Comparison of ENCODE assay signal across 23 cellular contexts in genomic region chr20:58438970-58439808, GRCh38. TPM values are rescaled to one million over a fixed set of nuclear protein-coding genes. Genes with fewer than 3 reads are reported as not detected.
DNase-seq lines count a peak whose midpoint lies in the region; ATAC-seq, FAIRE-seq and TF ChIP-seq lines count a peak whose summit lies in the region.
"Had no signal": no experiment of that assay in that cellular context is flagged by ENCODE, and none has a peak within 500 bp of the region (broad histone marks: within the 10 kb centered on the region; RNA-seq: fewer than 3 reads in every experiment).

No MANE protein-coding gene starts in this region.

- peaks cover 41% of the 10 kb centered on the region for H3K79me2 ChIP-seq in HepG2 (ENCODE audit: insufficient read depth, low read length)

- no peaks in the 10 kb centered on the region for H3K27me3 Mint-ChIP-seq in activated CD8-positive, alpha-beta T cell treated with anti-CD3 and anti-CD28 coated beads for 36 hours
- H3K27me3 Mint-ChIP-seq in activated CD8-positive, alpha-beta T cell treated with anti-CD3 and anti-CD28 coated beads, Interleukin-2, amount 10 ng/mL, durations not matched to agents 7 days and 5 days (ENCODE audit: low read depth): no peaks in the 10 kb centered on the region
- no peaks in the 10 kb centered on the region for H3K27me3 Mint-ChIP-seq in stimulated activated naive B cell treated with anti-CD40 and anti-IgM and Interleukin-4, amounts not matched to agents 10 μg/mL and 1 μg/mL and 100 μg/mL, for 72 hours
- H3K27me3 Mint-ChIP-seq in CD4-positive, alpha-beta T cell: no peaks in the 10 kb centered on the region
- H3K27me3 Mint-ChIP-seq: activated T-helper 17 cell treated with anti-CD3 and anti-CD28 coated beads, Interleukin-2, amount 50 U/mL, for 72 hours; CD8-positive, alpha-beta memory T cell had no signal

- peaks cover 20 to 57% of the 10 kb centered on the region in 2 experiments for H3K36me3 ChIP-seq in HepG2 (replicated peaks in 1 of 2; ENCODE audit: control insufficient read depth in 1 of 2, insufficient read depth in 2 of 2, low read length in 2 of 2)
- H3K36me3 ChIP-seq: ovary had no signal

- TF ChIP-seq RAD21 in HepG2 (CRISPR knock-in tag; IDR thresholded peaks at IDR 0.05): no peak

- no peak for TF ChIP-seq POLR2A in HepG2 (IDR thresholded peaks at IDR 0.05; ENCODE audit: insufficient read depth in 1 of 2, low read depth in 2 of 2, low read length in 2 of 2)

- whole genome bisulfite sequencing in HepG2 (ENCODE audit: low lambda C conversion rate): 99% methylated on average over 5 of the region's 5 CpGs

- no peak overlapping the region for H2AFZ ChIP-seq in HepG2 (ENCODE audit: low read length)

- TF ChIP-seq CTCF in activated CD8-positive, alpha-beta T cell treated with anti-CD3 and anti-CD28 coated beads for 36 hours (IDR thresholded peaks at IDR 0.05): no peak
- TF ChIP-seq CTCF in HepG2 (CRISPR knock-in tag; IDR thresholded peaks at IDR 0.05) (no peak), omental fat pad (IDR thresholded peaks at IDR 0.05) (no peak)
- no peak for TF ChIP-seq CTCF in CD4-positive, alpha-beta T cell (IDR thresholded peaks at IDR 0.05)

- H3K9me3 ChIP-seq in HepG2 (ENCODE audit: low read length): no peaks in the 10 kb centered on the region
- no peaks in the 10 kb centered on the region for H3K9me3 ChIP-seq in CD4-positive, alpha-beta T cell (ENCODE audit: control insufficient read depth, low read length)
- H3K9me3 ChIP-seq: ovary, tibial nerve had no signal

- FAIRE-seq in HepG2 (lab: Jason Lieb, UNC): no peak
- FAIRE-seq: GM19239, kidney, small intestine had no signal

- H4K20me1 ChIP-seq in HepG2 (ENCODE audit: insufficient read depth, low read length): peaks cover 9% of the 10 kb centered on the region; the same call in 1 of the 2 replicates

- no peak overlapping the region for H3K9ac ChIP-seq in HepG2 (ENCODE audit: insufficient read depth, low read depth, low read length)

- POLR2A ChIA-PET in activated CD8-positive, alpha-beta T cell treated with anti-CD3 and anti-CD28 coated beads for 36 hours (lab: Charles Lee): interaction anchor here (0.6 to 1.6 kb wide), 2 partner anchors 50 to 67 kb away, joined by 3 read pairs; no protein-coding TSS in a partner anchor
- POLR2A ChIA-PET in activated CD8-positive, alpha-beta T cell treated with anti-CD3 and anti-CD28 coated beads, Interleukin-2, amount 10 ng/mL, durations not matched to agents 7 days and 5 days (lab: Charles Lee): no interaction called here
- POLR2A ChIA-PET in HepG2 (lab: Yijun Ruan, JAX): no interaction called here
- POLR2A ChIA-PET in CD4-positive, alpha-beta T cell (lab: Charles Lee): interaction anchor here (1.1 kb wide), 1 partner anchor 50 kb away, joined by 4 read pairs; the partner anchor contains the start of gene VAPB

- CTCF ChIA-PET in activated CD8-positive, alpha-beta T cell treated with anti-CD3 and anti-CD28 coated beads for 36 hours (lab: Charles Lee): interaction anchor here (1.0 kb wide), 1 partner anchor 16 kb away, joined by 3 read pairs; no protein-coding TSS in a partner anchor
- CTCF ChIA-PET in activated CD8-positive, alpha-beta T cell treated with anti-CD3 and anti-CD28 coated beads, Interleukin-2, amount 10 ng/mL, durations not matched to agents 7 days and 5 days (lab: Charles Lee): interaction anchor here (1.2 kb wide), 1 partner anchor 204 kb away, joined by 3 read pairs; no protein-coding TSS in a partner anchor
- CTCF ChIA-PET in HepG2 (lab: Yijun Ruan, JAX; ENCODE audit: low intra/inter-chr PET ratio, low total read pairs): no interaction called here
- CTCF ChIA-PET in CD4-positive, alpha-beta T cell (lab: Charles Lee): no interaction called here

- H3K4me3 ChIP-seq in HepG2 (replicated peaks in 1 of 3; ENCODE audit: insufficient read depth in 1 of 3, low read depth in 2 of 3, low read length in 3 of 3): no peak overlapping the region
- H3K4me3 ChIP-seq: ovary, tibial nerve had no signal

- H3K36me3 Mint-ChIP-seq in activated CD8-positive, alpha-beta T cell treated with anti-CD3 and anti-CD28 coated beads for 36 hours (ENCODE audit: low read depth): peaks cover 38% of the 10 kb centered on the region
- H3K36me3 Mint-ChIP-seq in activated CD8-positive, alpha-beta T cell treated with anti-CD3 and anti-CD28 coated beads, Interleukin-2, amount 10 ng/mL, durations not matched to agents 7 days and 5 days (ENCODE audit: low read depth): peaks cover 40% of the 10 kb centered on the region
- H3K36me3 Mint-ChIP-seq in stimulated activated naive B cell treated with anti-CD40 and anti-IgM and Interleukin-4, amounts not matched to agents 10 μg/mL and 1 μg/mL and 100 μg/mL, for 72 hours: peaks cover 31 to 59% of the 10 kb centered on the region in 2 donors
- peaks cover 85% of the 10 kb centered on the region for H3K36me3 Mint-ChIP-seq in CD4-positive, alpha-beta T cell (ENCODE audit: low read depth)

- H3K4me1 Mint-ChIP-seq in activated CD8-positive, alpha-beta T cell treated with anti-CD3 and anti-CD28 coated beads for 36 hours (ENCODE audit: low read depth): peaks cover 45% of the 10 kb centered on the region
- peaks cover 18% of the 10 kb centered on the region for H3K4me1 Mint-ChIP-seq in activated CD8-positive, alpha-beta T cell treated with anti-CD3 and anti-CD28 coated beads, Interleukin-2, amount 10 ng/mL, durations not matched to agents 7 days and 5 days (ENCODE audit: low read depth)
- H3K4me1 Mint-ChIP-seq in stimulated activated naive B cell treated with anti-CD40 and anti-IgM and Interleukin-4, amounts not matched to agents 10 μg/mL and 1 μg/mL and 100 μg/mL, for 72 hours: peaks cover 27 to 44% of the 10 kb centered on the region in 2 donors
- peaks cover 19% of the 10 kb centered on the region for H3K4me1 Mint-ChIP-seq in CD4-positive, alpha-beta T cell (ENCODE audit: low read depth)

- no peak overlapping the region for H3K4me2 ChIP-seq in HepG2 (ENCODE audit: low read depth, low read length)

- ATAC-seq in activated CD8-positive, alpha-beta T cell treated with anti-CD3 and anti-CD28 coated beads for 36 hours: no peak
- no peak for ATAC-seq in activated CD8-positive, alpha-beta T cell treated with anti-CD3 and anti-CD28 coated beads, Interleukin-2, amount 10 ng/mL, durations not matched to agents 7 days and 5 days
- ATAC-seq in HepG2 (no peak), omental fat pad (ENCODE audit: low FRiP score) (no peak)
- peak; percentile 60 to 80 for ATAC-seq in stimulated activated naive B cell treated with anti-CD40 and anti-IgM and Interleukin-4, amounts not matched to agents 10 μg/mL and 1 μg/mL and 100 μg/mL, for 72 hours (replicated peaks)
- ATAC-seq in CD4-positive, alpha-beta T cell (ENCODE audit: poor library complexity): no peak
- ATAC-seq: activated T-helper 17 cell treated with anti-CD3 and anti-CD28 coated beads, Interleukin-2, amount 50 U/mL, for 72 hours had no signal

- no peaks in the 10 kb centered on the region for H3K27me3 ChIP-seq in HepG2 (ENCODE audit: control insufficient read depth in 1 of 2, insufficient read depth in 2 of 2, low read length in 2 of 2)
- no peaks in the 10 kb centered on the region for H3K27me3 ChIP-seq in CD4-positive, alpha-beta T cell (ENCODE audit: control insufficient read depth, insufficient read depth, low read length)
- H3K27me3 ChIP-seq: ovary, tibial nerve had no signal

- intact Hi-C loops in activated CD8-positive, alpha-beta T cell treated with anti-CD3 and anti-CD28 coated beads for 36 hours (cut with micrococcal nuclease): no loop called here
- intact Hi-C loops in HepG2 (cut with micrococcal nuclease; ENCODE audit: unreplicated experiment): loop anchor here (5.0 kb wide), 1 partner anchor 52 kb away; the partner anchor contains the start of gene VAPB
- intact Hi-C loops in CD4-positive, alpha-beta T cell (cut with DNase I, micrococcal nuclease): no loop called here

- peaks cover 28% of the 10 kb centered on the region for H3K4me1 ChIP-seq in HepG2 (ENCODE audit: insufficient read depth, low read length)

- H3K27ac Mint-ChIP-seq in activated CD8-positive, alpha-beta T cell treated with anti-CD3 and anti-CD28 coated beads for 36 hours: peak overlapping the region; percentile 18
- H3K27ac Mint-ChIP-seq in activated CD8-positive, alpha-beta T cell treated with anti-CD3 and anti-CD28 coated beads, Interleukin-2, amount 10 ng/mL, durations not matched to agents 7 days and 5 days: no peak overlapping the region
- H3K27ac Mint-ChIP-seq in stimulated activated naive B cell treated with anti-CD40 and anti-IgM and Interleukin-4, amounts not matched to agents 10 μg/mL and 1 μg/mL and 100 μg/mL, for 72 hours: peak overlapping the region; percentile 73
- no peak overlapping the region for H3K27ac Mint-ChIP-seq in CD4-positive, alpha-beta T cell

- H3K4me3 Mint-ChIP-seq in activated CD8-positive, alpha-beta T cell treated with anti-CD3 and anti-CD28 coated beads for 36 hours: no peak overlapping the region
- H3K4me3 Mint-ChIP-seq in activated CD8-positive, alpha-beta T cell treated with anti-CD3 and anti-CD28 coated beads, Interleukin-2, amount 10 ng/mL, durations not matched to agents 7 days and 5 days: no peak overlapping the region
- H3K4me3 Mint-ChIP-seq in stimulated activated naive B cell treated with anti-CD40 and anti-IgM and Interleukin-4, amounts not matched to agents 10 μg/mL and 1 μg/mL and 100 μg/mL, for 72 hours: no peak overlapping the region
- no peak overlapping the region for H3K4me3 Mint-ChIP-seq in CD4-positive, alpha-beta T cell
- H3K4me3 Mint-ChIP-seq: activated T-helper 17 cell treated with anti-CD3 and anti-CD28 coated beads, Interleukin-2, amount 50 U/mL, for 72 hours; CD8-positive, alpha-beta memory T cell had no signal

- no peaks in the 10 kb centered on the region for H3K9me3 Mint-ChIP-seq in activated CD8-positive, alpha-beta T cell treated with anti-CD3 and anti-CD28 coated beads for 36 hours
- no peaks in the 10 kb centered on the region for H3K9me3 Mint-ChIP-seq in activated CD8-positive, alpha-beta T cell treated with anti-CD3 and anti-CD28 coated beads, Interleukin-2, amount 10 ng/mL, durations not matched to agents 7 days and 5 days (ENCODE audit: insufficient read depth)
- H3K9me3 Mint-ChIP-seq in stimulated activated naive B cell treated with anti-CD40 and anti-IgM and Interleukin-4, amounts not matched to agents 10 μg/mL and 1 μg/mL and 100 μg/mL, for 72 hours: no peaks in the 10 kb centered on the region
- no peaks in the 10 kb centered on the region for H3K9me3 Mint-ChIP-seq in CD4-positive, alpha-beta T cell
- H3K9me3 Mint-ChIP-seq: activated T-helper 17 cell treated with anti-CD3 and anti-CD28 coated beads, Interleukin-2, amount 50 U/mL, for 72 hours; CD8-positive, alpha-beta memory T cell had no signal

- peak; percentile 4 for DNase-seq in activated CD8-positive, alpha-beta T cell treated with anti-CD3 and anti-CD28 coated beads for 36 hours
- DNase-seq in activated CD8-positive, alpha-beta T cell treated with anti-CD3 and anti-CD28 coated beads, Interleukin-2, amount 10 ng/mL, durations not matched to agents 7 days and 5 days: no peak
- DNase-seq in SK-MEL-5 (ENCODE audit: low read depth, low spot score) (peak; percentile 43), HepG2 (ENCODE audit: low spot score) (no peak), amniotic stem cell (lab: John Stamatoyannopoulos, UW) (no peak), omental fat pad (ENCODE audit: low spot score) (no peak)
- DNase-seq in stimulated activated naive B cell treated with anti-CD40 and anti-IgM and Interleukin-4, amounts not matched to agents 10 μg/mL and 1 μg/mL and 100 μg/mL, for 72 hours: no peak
- no peak for DNase-seq in CD4-positive, alpha-beta T cell
- DNase-seq: activated CD4-positive, alpha-beta T cell treated with anti-CD3 and anti-CD28 coated beads, Interleukin-2, amount 50 U/mL, for 48 hours; amygdala; CD8-positive, alpha-beta memory T cell; cerebellar nuclear complex; effector memory CD4-positive, alpha-beta T cell; kidney; MM.1S; NCI-H187; NCI-H446; NK-92 treated with Interleukin-12 subunit alpha and Interleukin-12 subunit beta, amount 100 ng/mL, for 24 hours; ovary; small intestine had no signal

- in situ Hi-C loops in SK-MEL-5 (cut with HindIII; ENCODE audit: low pct_unique_long_range_greater_than_20kb, low sequenced_read_pairs) (loop anchor here (25.0 kb wide), 1 partner anchor 202 kb away; the partner anchor contains the start of gene ANKRD60), HepG2 (cut with HindIII; ENCODE audit: extremely low pct_ligation_motif_present, low pct_unique_long_range_greater_than_20kb) (no loop called here)

- no TSS peak for BruUV-seq in HepG2 (replicated peaks; lab: Mats Ljungman, UMichigan)

- TF ChIP-seq EP300 in HepG2 (IDR thresholded peaks at IDR 0.05; ENCODE audit: low read depth in 2 of 2, low read length in 2 of 2) (no peak), HepG2 (CRISPR knock-in tag; IDR thresholded peaks at IDR 0.05; ENCODE audit: borderline replicate concordance) (no peak)

- no peak overlapping the region for H3K27ac ChIP-seq in HepG2 (ENCODE audit: extremely low read length, insufficient read depth, low read length)
- no peak overlapping the region for H3K27ac ChIP-seq in CD4-positive, alpha-beta T cell (ENCODE audit: low read depth, low read length)
- H3K27ac ChIP-seq: ovary, tibial nerve had no signal

RNA-seq across cellular contexts. Expression of gene VAPB, which starts 50.2 kb away (rescaled TPM):
- total RNA-seq in activated CD8-positive, alpha-beta T cell treated with anti-CD3 and anti-CD28 coated beads for 36 hours: 10 to 100 TPM; 46.3 to 46.8 TPM
- 10 to 100 TPM; 34.5 to 36.8 TPM for total RNA-seq in activated CD8-positive, alpha-beta T cell treated with anti-CD3 and anti-CD28 coated beads, Interleukin-2, amount 10 ng/mL, durations not matched to agents 7 days and 5 days
- 26.7 and 27.8 TPM in 2 replicates for total RNA-seq in SK-MEL-5 (2014; rRNA removed; shearing (Covaris generic))
- 54.7 and 65.4 TPM in 2 replicates for polyA plus RNA-seq in SK-MEL-5 (2015; cell fraction: cytosol; rRNA removed)
- 26.0 and 34.2 TPM in 2 replicates for polyA plus RNA-seq in SK-MEL-5 (2015; cell fraction: nucleus; rRNA removed)
- total RNA-seq in HepG2 (2016; rRNA removed; fragmentation: Illumina TruSeq; extraction: Trizol): 18.6 and 39.5 TPM in 2 replicates
- 8.4 and 10.3 TPM in 2 replicates for total RNA-seq in HepG2 (2016; cell fraction: cytosol; rRNA removed; fragmentation: Illumina TruSeq; extraction: Trizol; ENCODE audit: low read depth)
- total RNA-seq in HepG2 (2016; cell fraction: insoluble cytoplasmic fraction; rRNA removed; fragmentation: Illumina TruSeq; extraction: Trizol): 17.8 and 34.8 TPM in 2 replicates
- 22.3 and 22.4 TPM in 2 replicates for total RNA-seq in HepG2 (2016; cell fraction: membrane; rRNA removed; fragmentation: Illumina TruSeq; extraction: Trizol)
- total RNA-seq in HepG2 (2016; cell fraction: nucleus; rRNA removed; fragmentation: Illumina TruSeq; extraction: Trizol): 26.5 and 27.8 TPM in 2 replicates
- 40.5 and 48.5 TPM in 2 replicates for polyA plus RNA-seq in HepG2 (2011; rRNA removed)
- polyA plus RNA-seq in HepG2 (2011; cell fraction: cytosol; rRNA removed): 28.8 and 43.5 TPM in 2 replicates
- polyA plus RNA-seq in HepG2 (2011; cell fraction: nucleus; rRNA removed): 25.8 and 29.7 TPM in 2 replicates
- 65.3 and 69.0 TPM in 2 replicates for polyA plus RNA-seq in HepG2 (2012)
- polyA plus RNA-seq in HepG2 (2016; cell fraction: cytosol; fragmentation: Illumina TruSeq; extraction: Trizol; ENCODE audit: low read depth): 10.2 and 12.1 TPM in 2 replicates
- polyA plus RNA-seq in HepG2 (2016; cell fraction: insoluble cytoplasmic fraction; fragmentation: Illumina TruSeq; extraction: Trizol; ENCODE audit: low read depth): 58.7 and 72.2 TPM in 2 replicates
- polyA plus RNA-seq in HepG2 (2016; cell fraction: membrane; fragmentation: Illumina TruSeq; extraction: Trizol; ENCODE audit: low read depth): 23.4 and 25.9 TPM in 2 replicates
- polyA plus RNA-seq in HepG2 (2016; cell fraction: nucleus; fragmentation: Illumina TruSeq; extraction: Trizol; ENCODE audit: insufficient read depth, low read depth): 58.8 and 66.1 TPM in 2 replicates
- polyA minus RNA-seq in HepG2 (2011; rRNA and poly(A)+ RNA removed; ENCODE audit: low replicate concordance): 31.5 and 42.0 TPM in 2 replicates
- polyA minus RNA-seq in HepG2 (2011; cell fraction: cytosol; rRNA and poly(A)+ RNA removed): 26.7 and 39.2 TPM in 2 replicates
- polyA minus RNA-seq in HepG2 (2011; cell fraction: nucleus; rRNA and poly(A)+ RNA removed): 50.6 and 58.1 TPM in 2 replicates
- 10 to 100 TPM; 25.2 to 29.4 TPM for total RNA-seq in CD4-positive, alpha-beta T cell
- 10 to 100 TPM; 21.4 to 26.8 (median 23.6) TPM for total RNA-seq in omental fat pad

Comparison
In these comparisons a context has a peak if more than half of its experiments do, and no peak if none do; other contexts are left out.
1. DNase-seq: peak in activated CD8-positive, alpha-beta T cell treated with anti-CD3 and anti-CD28 coated beads for 36 hours (single experiment) and SK-MEL-5 (single experiment); none in activated CD8-positive, alpha-beta T cell treated with anti-CD3 and anti-CD28 coated beads, Interleukin-2, amount 10 ng/mL, durations not matched to agents 7 days and 5 days (single experiment), HepG2 (single experiment), stimulated activated naive B cell treated with anti-CD40 and anti-IgM and Interleukin-4, amounts not matched to agents 10 μg/mL and 1 μg/mL and 100 μg/mL, for 72 hours (single experiment), CD4-positive, alpha-beta T cell (0 of 10), amniotic stem cell (single experiment) and omental fat pad (single experiment).
2. H3K27ac Mint-ChIP-seq: peak in activated CD8-positive, alpha-beta T cell treated with anti-CD3 and anti-CD28 coated beads for 36 hours (single experiment) and stimulated activated naive B cell treated with anti-CD40 and anti-IgM and Interleukin-4, amounts not matched to agents 10 μg/mL and 1 μg/mL and 100 μg/mL, for 72 hours (single experiment); none in activated CD8-positive, alpha-beta T cell treated with anti-CD3 and anti-CD28 coated beads, Interleukin-2, amount 10 ng/mL, durations not matched to agents 7 days and 5 days (single experiment) and CD4-positive, alpha-beta T cell (single experiment).
3. POLR2A ChIA-PET loops: an anchor here in activated CD8-positive, alpha-beta T cell treated with anti-CD3 and anti-CD28 coated beads for 36 hours (0.6 to 1.6 kb wide) and CD4-positive, alpha-beta T cell (1.1 kb wide); none called in activated CD8-positive, alpha-beta T cell treated with anti-CD3 and anti-CD28 coated beads, Interleukin-2, amount 10 ng/mL, durations not matched to agents 7 days and 5 days and HepG2.
4. ATAC-seq: peak in stimulated activated naive B cell treated with anti-CD40 and anti-IgM and Interleukin-4, amounts not matched to agents 10 μg/mL and 1 μg/mL and 100 μg/mL, for 72 hours (2 of 2); none in activated CD8-positive, alpha-beta T cell treated with anti-CD3 and anti-CD28 coated beads for 36 hours (single experiment), activated CD8-positive, alpha-beta T cell treated with anti-CD3 and anti-CD28 coated beads, Interleukin-2, amount 10 ng/mL, durations not matched to agents 7 days and 5 days (single experiment), HepG2 (single experiment), CD4-positive, alpha-beta T cell (single experiment) and omental fat pad (single experiment).
5. CTCF ChIA-PET loops: an anchor here in activated CD8-positive, alpha-beta T cell treated with anti-CD3 and anti-CD28 coated beads for 36 hours (1.0 kb wide) and activated CD8-positive, alpha-beta T cell treated with anti-CD3 and anti-CD28 coated beads, Interleukin-2, amount 10 ng/mL, durations not matched to agents 7 days and 5 days (1.2 kb wide); none called in HepG2 and CD4-positive, alpha-beta T cell.